In the genomic region with DNA sequence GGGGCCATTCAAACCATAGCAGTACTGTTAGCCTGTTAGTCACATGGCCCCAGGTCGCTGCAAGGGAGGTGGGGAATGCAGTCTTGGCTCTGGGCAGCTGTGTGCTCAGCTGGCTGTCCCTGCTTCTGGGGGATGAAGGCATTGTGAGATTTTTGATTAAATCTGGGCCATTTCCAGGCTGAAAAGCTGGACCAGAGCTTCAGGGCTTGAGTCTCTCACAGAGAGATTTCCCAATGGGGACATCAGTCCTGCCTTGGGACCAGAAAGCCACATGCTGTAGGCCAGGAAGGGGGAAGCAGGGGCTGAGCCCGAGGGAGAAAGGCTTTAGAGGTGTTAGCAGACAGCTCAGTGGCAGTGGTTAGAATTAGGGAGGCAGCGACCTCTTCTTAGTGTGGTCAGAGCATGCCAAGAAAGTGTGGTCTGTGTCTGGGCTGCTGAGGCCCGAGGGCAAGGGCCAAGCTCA, we compare ENCODE assay signal across 17 cellular contexts. TPM values are rescaled to one million over a fixed set of nuclear protein-coding genes. Genes with fewer than 3 reads are reported as not detected.
DNase-seq lines count a peak whose midpoint lies in the region; ATAC-seq, FAIRE-seq and TF ChIP-seq lines count a peak whose summit lies in the region.
"Had no signal": no experiment of that assay in that cellular context is flagged by ENCODE, and none has a peak within 500 bp of the region (broad histone marks: within the 10 kb centered on the region; RNA-seq: fewer than 3 reads in every experiment).

No MANE protein-coding gene starts in this region.

- peak overlapping the region in 4 of 5 donors; percentile 10 to 42 (median 28) for H3K9ac ChIP-seq in subcutaneous abdominal adipose tissue (ENCODE audit: low read length in 5 of 5)

- H3K4me1 ChIP-seq in subcutaneous abdominal adipose tissue (ENCODE audit: control insufficient read depth in 5 of 5, insufficient read depth in 5 of 5, low read length in 5 of 5), result peaks cover 18 to 76% (median 68%) of the 10 kb centered on the region in 5 donors
- peaks cover 3 to 4% (median 4%) of the 10 kb centered on the region in 3 donors for H3K4me1 ChIP-seq in pancreas
- no peaks in the 10 kb centered on the region for H3K4me1 ChIP-seq in foreskin keratinocyte

- DNase-seq in NCI-H1417 (lab: John Stamatoyannopoulos, UW) (peak in 2 of 3 experiments; percentile 1 to 34), NCI-H1417 treated with DMSO at 0.1 percent for 48 hours (lab: John Stamatoyannopoulos, UW) (no peak), WTC11 (ENCODE audit: low spot score) (no peak), left cardiac atrium (no peak), SKM-1 (lab: John Stamatoyannopoulos, UW; ENCODE audit: unreplicated experiment) (no peak), pancreas (no peak), foreskin keratinocyte (no peak)
- DNase-seq: activated CD4-positive, alpha-beta memory T cell treated with anti-CD3 and anti-CD28 coated beads for 36 hours; body of pancreas; NCI-H1048; NCI-H446; T-helper 9 cell had no signal

- H3K9me3 Mint-ChIP-seq in WTC11, result no peaks in the 10 kb centered on the region
- H3K9me3 Mint-ChIP-seq: activated CD4-positive, alpha-beta memory T cell treated with anti-CD3 and anti-CD28 coated beads for 36 hours had no signal

- peaks cover 57% of the 10 kb centered on the region for H3K4me1 Mint-ChIP-seq in WTC11

- H3K4me3 ChIP-seq in subcutaneous abdominal adipose tissue (ENCODE audit: low read depth in 1 of 5, low read length in 5 of 5), result no peak overlapping the region
- H3K4me3 ChIP-seq in pancreas, result no peak overlapping the region
- H3K4me3 ChIP-seq: body of pancreas, hepatocyte had no signal

- TF ChIP-seq CTCF in WTC11 (IDR thresholded peaks at IDR 0.05), result no peak
- no peak for TF ChIP-seq CTCF in pancreas (IDR thresholded peaks at IDR 0.05)
- no peak for TF ChIP-seq CTCF in foreskin keratinocyte (conservative IDR thresholded peaks at IDR 0.05)

- H3K27ac ChIP-seq in subcutaneous abdominal adipose tissue (ENCODE audit: low read depth, low read length) (no peak overlapping the region), pancreas (no peak overlapping the region), foreskin keratinocyte (no peak overlapping the region)
- H3K27ac ChIP-seq: 22Rv1, body of pancreas, hepatocyte, neutrophil had no signal

- no peaks in the 10 kb centered on the region for H3K27me3 Mint-ChIP-seq in WTC11 (ENCODE audit: low read depth)

- H3K4me3 Mint-ChIP-seq in WTC11, result no peak overlapping the region
- H3K4me3 Mint-ChIP-seq: activated CD4-positive, alpha-beta memory T cell treated with anti-CD3 and anti-CD28 coated beads for 36 hours had no signal

- H3K27me3 ChIP-seq in subcutaneous abdominal adipose tissue (ENCODE audit: control insufficient read depth in 5 of 5, insufficient read depth in 4 of 5, low read length in 5 of 5), result no peaks in the 10 kb centered on the region
- H3K27me3 ChIP-seq in pancreas, result no peaks in the 10 kb centered on the region
- H3K27me3 ChIP-seq in foreskin keratinocyte, result peaks cover 54% of the 10 kb centered on the region
- H3K27me3 ChIP-seq: body of pancreas, hepatocyte had no signal

- H3K36me3 Mint-ChIP-seq in WTC11, result no peaks in the 10 kb centered on the region
- H3K36me3 Mint-ChIP-seq: activated CD4-positive, alpha-beta memory T cell treated with anti-CD3 and anti-CD28 coated beads for 36 hours had no signal

- FAIRE-seq in pancreas (lab: Jason Lieb, UNC), result no peak
- FAIRE-seq: RCC 7860 had no signal

- intact Hi-C loops in left cardiac atrium (cut with DNase I), result no loop called here
- intact Hi-C loops in pancreas (cut with DNase I), result no loop called here

- H3K9me3 ChIP-seq in subcutaneous abdominal adipose tissue (ENCODE audit: control insufficient read depth in 5 of 5, low read length in 5 of 5) (no peaks in the 10 kb centered on the region), pancreas (no peaks in the 10 kb centered on the region)
- H3K9me3 ChIP-seq: body of pancreas, neutrophil had no signal

- no peak; the same call in 1 of the 2 replicates for ATAC-seq in WTC11
- ATAC-seq in left cardiac atrium, result peak; percentile 40 to 46
- no peak for ATAC-seq in pancreas
- no peak for ATAC-seq in foreskin keratinocyte
- ATAC-seq: body of pancreas had no signal

- peak overlapping the region; percentile 51 for H3K27ac Mint-ChIP-seq in WTC11
- H3K27ac Mint-ChIP-seq: activated CD4-positive, alpha-beta memory T cell treated with anti-CD3 and anti-CD28 coated beads for 36 hours had no signal

- POLR2A ChIA-PET in WTC11 (lab: Charles Lee), result no interaction called here

- H3K36me3 ChIP-seq in subcutaneous abdominal adipose tissue (ENCODE audit: control insufficient read depth in 5 of 5, insufficient read depth in 5 of 5, low read length in 5 of 5) (no peaks in the 10 kb centered on the region), pancreas (no peaks in the 10 kb centered on the region)
- H3K36me3 ChIP-seq: neutrophil had no signal

- WGBS in pancreas, 2 donors, result 66 to 67% methylated on average over 4 of the region's 4 CpGs

- CTCF ChIA-PET in WTC11 (lab: Charles Lee), result interaction anchor here (0.7 to 1.3 kb wide), 5 partner anchors 18 to 147 kb away, joined by 3 to 4 read pairs (median 3); no protein-coding TSS in a partner anchor

TF ChIP-seq in WTC11, 78 proteins besides CTCF, POLR2A, EP300 and RAD21:
- peak; percentile 52; the same call in 1 of the 2 replicates for TF ChIP-seq USF2 (CRISPR knock-in tag; IDR thresholded peaks at IDR 0.05)
- TF ChIP-seq GABPB1 (CRISPR knock-in tag; IDR thresholded peaks at IDR 0.05), result no peak

RNA-seq across cellular contexts. Expression of gene PALD1, which starts 33.6 kb away (rescaled TPM):
- total RNA-seq in WTC11 (2021) (36.1 to 43.6 TPM (median 38.5 TPM) in 3 replicates), left cardiac atrium (1 to 10 TPM; 4.4 to 8.3 TPM), pancreas (10 to 100 TPM in 1 of 6 donors, 1 to 10 TPM in 5; 2.2 to 15.1 (median 3.1) TPM), foreskin keratinocyte (0.04 and 0.07 TPM in 2 replicates)
- polyA plus RNA-seq in pancreas (10 to 100 TPM in 1 of 2 donors, 1 to 10 TPM in 1; 6.2 to 12.4 TPM), foreskin keratinocyte (0.03 TPM in 1 of 2 replicates, not detected in the other)

Comparison
In these comparisons a context has a peak if more than half of its experiments do, and no peak if none do; other contexts are left out.
1. DNase-seq: peak in NCI-H1417 (2 of 3); none in NCI-H1417 treated with DMSO at 0.1 percent for 48 hours (single experiment), WTC11 (single experiment), left cardiac atrium (single experiment), SKM-1 (single experiment), pancreas (0 of 6) and foreskin keratinocyte (0 of 2).
2. ATAC-seq: peak in left cardiac atrium (2 of 2); none in WTC11 (single experiment), pancreas (0 of 4) and foreskin keratinocyte (single experiment).